ENCODE assay signal across 15 cellular contexts in genomic region chr2:152508446-152508845, GRCh38.
DNase-seq lines count a peak whose midpoint lies in the region; ATAC-seq and TF ChIP-seq lines count a peak whose summit lies in the region.
"Had no signal": no experiment of that assay in that cellular context is flagged by ENCODE, and none has a peak within 500 bp of the region (broad histone marks: within the 10 kb centered on the region; RNA-seq: fewer than 3 reads in every experiment).

No MANE protein-coding gene starts in this region.

- peaks cover 5 to 24% (median 16%) of the 10 kb centered on the region in 11 experiments; a peak in 12 of 22 replicates for H3K36me3 ChIP-seq in BLaER1 treated with 17β-estradiol and CSF1 and Interleukin-3, amounts not matched to agents 10 nM and 100 nM
- H3K36me3 ChIP-seq in brain microvascular endothelial cell (replicated peaks), result no peaks in the 10 kb centered on the region
- H3K36me3 ChIP-seq: neural progenitor cell had no signal

- H3K4me3 ChIP-seq in BLaER1 treated with 17β-estradiol and CSF1 and Interleukin-3, amounts not matched to agents 10 nM and 100 nM, result no peak overlapping the region
- no peak overlapping the region for H3K4me3 ChIP-seq in brain microvascular endothelial cell (ENCODE audit: low read depth, low read length)
- H3K4me3 ChIP-seq: neural progenitor cell had no signal

- intact Hi-C loops in CD14-positive monocyte (cut with micrococcal nuclease), result no loop called here

- no peaks in the 10 kb centered on the region for H3K27me3 Mint-ChIP-seq in CD14-positive monocyte (ENCODE audit: low read depth in 3 of 3)

- peak overlapping the region; percentile 20 to 79 (median 42); a peak in 20 of 22 replicates for H3K4me2 ChIP-seq in BLaER1 treated with 17β-estradiol and CSF1 and Interleukin-3, amounts not matched to agents 10 nM and 100 nM
- H3K4me2 ChIP-seq: neural progenitor cell had no signal

- in situ Hi-C loops in brain microvascular endothelial cell (cut with HindIII; ENCODE audit: low pct_ligation_motif_present, low sequenced_read_pairs), result no loop called here

- peaks cover 0 to 3% (median under 1%) of the 10 kb centered on the region in 7 donors for H3K9me3 Mint-ChIP-seq in CD14-positive monocyte
- H3K9me3 Mint-ChIP-seq: activated T-helper 1 cell treated with anti-CD3 and anti-CD28 coated beads, Interleukin-12 subunit alpha, Interleukin-12 subunit beta, Interleukin-2, Interleukin-4 antibody, amounts not matched to agents 30 ng/mL and 10 ng/mL and 1 ng/mL, durations not matched to agents 14 hours and 24 hours and 36 hours; stimulated activated effector memory CD8-positive, alpha-beta T cell treated with anti-CD3 and anti-CD28 coated beads, Interleukin-12 subunit alpha, Interleukin-12 subunit beta, amount 100 ng/mL, for 72 hours had no signal

- peaks cover 0 to 9% (median 0%) of the 10 kb centered on the region in 11 experiments; a peak in 8 of 22 replicates for H3K9me3 ChIP-seq in BLaER1 treated with 17β-estradiol and CSF1 and Interleukin-3, amounts not matched to agents 10 nM and 100 nM (replicated peaks in 1 of 11)

- H3K27me3 ChIP-seq in BLaER1 treated with 17β-estradiol and CSF1 and Interleukin-3, amounts not matched to agents 10 nM and 100 nM, result no peaks in the 10 kb centered on the region
- H3K27me3 ChIP-seq in brain microvascular endothelial cell (replicated peaks), result no peaks in the 10 kb centered on the region
- H3K27me3 ChIP-seq: foreskin keratinocyte, neural progenitor cell had no signal

- no peak overlapping the region for H3K4me3 Mint-ChIP-seq in CD14-positive monocyte
- H3K4me3 Mint-ChIP-seq: activated T-helper 1 cell treated with anti-CD3 and anti-CD28 coated beads, Interleukin-12 subunit alpha, Interleukin-12 subunit beta, Interleukin-2, Interleukin-4 antibody, amounts not matched to agents 30 ng/mL and 10 ng/mL and 1 ng/mL, durations not matched to agents 14 hours and 24 hours and 36 hours; neural progenitor cell; stimulated activated effector memory CD8-positive, alpha-beta T cell treated with anti-CD3 and anti-CD28 coated beads, Interleukin-12 subunit alpha, Interleukin-12 subunit beta, amount 100 ng/mL, for 72 hours had no signal

- H3K27ac Mint-ChIP-seq in CD14-positive monocyte, result no peak overlapping the region
- H3K27ac Mint-ChIP-seq: activated T-helper 1 cell treated with anti-CD3 and anti-CD28 coated beads, Interleukin-12 subunit alpha, Interleukin-12 subunit beta, Interleukin-2, Interleukin-4 antibody, amounts not matched to agents 30 ng/mL and 10 ng/mL and 1 ng/mL, durations not matched to agents 14 hours and 24 hours and 36 hours; neural progenitor cell; stimulated activated effector memory CD8-positive, alpha-beta T cell treated with anti-CD3 and anti-CD28 coated beads, Interleukin-12 subunit alpha, Interleukin-12 subunit beta, amount 100 ng/mL, for 72 hours had no signal

- no peak for TF ChIP-seq CTCF in brain microvascular endothelial cell (IDR thresholded peaks at IDR 0.05; ENCODE audit: low read depth, low read length, missing control alignments)
- no peak for TF ChIP-seq CTCF in CD14-positive monocyte (IDR thresholded peaks at IDR 0.05)

- H3K4me1 Mint-ChIP-seq in CD14-positive monocyte, result no peaks in the 10 kb centered on the region
- H3K4me1 Mint-ChIP-seq: stimulated activated effector memory CD8-positive, alpha-beta T cell treated with anti-CD3 and anti-CD28 coated beads, Interleukin-12 subunit alpha, Interleukin-12 subunit beta, amount 100 ng/mL, for 72 hours had no signal

- H3K27ac ChIP-seq in BLaER1 treated with 17β-estradiol and CSF1 and Interleukin-3, amounts not matched to agents 10 nM and 100 nM, result no peak overlapping the region; a peak in 1 of 22 replicates
- peak overlapping the region; percentile 68 for H3K27ac ChIP-seq in brain microvascular endothelial cell
- H3K27ac ChIP-seq: foreskin keratinocyte, neural progenitor cell had no signal

- peak; percentile 37 for DNase-seq in M059J (ENCODE audit: low read depth)
- DNase-seq in brain microvascular endothelial cell, result peak; percentile 78
- peak; percentile 21 to 55 for DNase-seq in lung microvascular endothelial cell (ENCODE audit: low read depth in 2 of 2)
- no peak for DNase-seq in Kasumi-1 (lab: John Stamatoyannopoulos, UW)
- no peak for DNase-seq in 8988T
- DNase-seq in CD14-positive monocyte (ENCODE audit: low spot score), result no peak
- DNase-seq: kidney glomerular epithelial cell; NCI-H1048; stimulated activated CD4-positive, alpha-beta T cell treated with anti-CD3 and anti-CD28 coated beads, Interleukin-2, amount 100 ng/mL, for 24 hours had no signal

- peaks cover 34 to 66% (median 43%) of the 10 kb centered on the region in 10 experiments for H3K4me1 ChIP-seq in BLaER1 treated with 17β-estradiol and CSF1 and Interleukin-3, amounts not matched to agents 10 nM and 100 nM

- H3K36me3 Mint-ChIP-seq in CD14-positive monocyte, result no peaks in the 10 kb centered on the region
- H3K36me3 Mint-ChIP-seq: stimulated activated effector memory CD8-positive, alpha-beta T cell treated with anti-CD3 and anti-CD28 coated beads, Interleukin-12 subunit alpha, Interleukin-12 subunit beta, amount 100 ng/mL, for 72 hours had no signal

- H4K20me1 ChIP-seq in BLaER1 treated with 17β-estradiol and CSF1 and Interleukin-3, amounts not matched to agents 10 nM and 100 nM, result peaks cover 0 to 98% (median 85%) of the 10 kb centered on the region in 11 experiments; a peak in 17 of 22 replicates

- no peak overlapping the region for H3K9ac ChIP-seq in BLaER1 treated with 17β-estradiol and CSF1 and Interleukin-3, amounts not matched to agents 10 nM and 100 nM
- H3K9ac ChIP-seq: neural progenitor cell had no signal

- no peak for ATAC-seq in HG02981 (IDR thresholded peaks at IDR 0.05; ENCODE audit: unreplicated experiment)
- ATAC-seq: foreskin keratinocyte; stimulated activated effector memory CD8-positive, alpha-beta T cell treated with anti-CD3 and anti-CD28 coated beads, Interleukin-12 subunit alpha, Interleukin-12 subunit beta, amount 100 ng/mL, for 72 hours had no signal

Comparison
In these comparisons a context has a peak if more than half of its experiments do, and no peak if none do; other contexts are left out.
1. DNase-seq: peak in M059J (single experiment), brain microvascular endothelial cell (single experiment) and lung microvascular endothelial cell (2 of 2); none in Kasumi-1 (0 of 2), 8988T (single experiment) and CD14-positive monocyte (single experiment).